In the genomic region with DNA sequence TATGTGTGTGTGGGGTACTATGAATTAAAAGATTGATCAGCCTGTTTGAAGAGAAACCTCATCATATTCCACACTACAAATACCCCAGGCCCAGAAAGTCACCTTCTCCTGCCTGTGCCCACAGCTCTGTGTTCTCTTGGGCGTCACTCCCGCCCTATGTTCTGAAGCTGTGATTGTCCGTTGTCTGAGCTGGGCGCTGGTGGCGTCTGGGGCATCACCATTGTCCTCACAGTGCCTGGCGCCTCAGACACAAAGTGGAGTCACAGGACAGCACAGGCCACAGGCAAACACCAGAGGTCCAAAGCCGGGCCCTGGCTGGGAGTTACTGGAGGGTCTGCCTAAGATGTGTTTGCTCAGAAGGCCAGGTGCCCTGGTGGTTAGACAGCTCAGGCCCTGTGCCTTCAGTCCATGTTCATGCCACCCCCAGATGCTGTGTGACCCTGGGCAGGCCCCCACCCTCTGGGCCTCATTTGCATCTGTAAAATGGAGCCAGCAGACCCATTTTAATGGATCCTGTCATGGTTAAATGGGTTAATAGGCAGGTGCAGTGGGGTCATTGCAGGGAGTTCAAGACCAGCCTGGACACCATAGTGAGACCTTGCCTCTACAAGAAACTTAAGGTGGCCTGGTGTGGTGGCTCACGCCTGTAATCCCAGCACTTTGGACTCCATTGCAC, we compare ENCODE assay signal across 10 cellular contexts. TPM values are rescaled to one million over a fixed set of nuclear protein-coding genes. Genes with fewer than 3 reads are reported as not detected.
A peak's percentile ranks its signal among the peaks of the same experiment; 100 is the strongest.
DNase-seq lines count a peak whose midpoint lies in the region; ATAC-seq and TF ChIP-seq lines count a peak whose summit lies in the region.
"Had no signal": no experiment of that assay in that cellular context is flagged by ENCODE, and none has a peak within 500 bp of the region (broad histone marks: within the 10 kb centered on the region; RNA-seq: fewer than 3 reads in every experiment).

No MANE protein-coding gene starts in this region.

- H3K9me3 ChIP-seq in stomach = no peaks in the 10 kb centered on the region
- H3K9me3 ChIP-seq: A549 had no signal

- 59 to 88% (median 74%) methylated on average over 7 to 8 of the region's 8 CpGs for WGBS in stomach, 5 donors

- no peak overlapping the region for H3K4me3 ChIP-seq in stomach
- H3K4me3 ChIP-seq: A549 had no signal

- peaks cover 77 to 100% (median 88%) of the 10 kb centered on the region in 4 donors for H3K4me1 ChIP-seq in stomach

- H3K27me3 ChIP-seq in stomach = no peaks in the 10 kb centered on the region

- H3K4me3 Mint-ChIP-seq in T-helper 1 cell treated with Interleukin-12 subunit alpha and Interleukin-12 subunit beta and Interleukin-4 antibody, amounts not matched to agents 30 μg/mL and 1 μg/mL, for 36 hours = no peak overlapping the region

- TF ChIP-seq POLR2A in stomach (IDR thresholded peaks at IDR 0.05) = no peak

- H3K36me3 ChIP-seq in stomach = peaks cover 0 to 6% (median 0%) of the 10 kb centered on the region in 4 donors

- TF ChIP-seq EP300 in stomach (IDR thresholded peaks at IDR 0.05) = no peak

- DNase-seq in T-helper 1 cell = no peak
- peak; percentile 94 for DNase-seq in medulla oblongata (ENCODE audit: extremely low spot score)
- no peak for DNase-seq in stomach
- no peak for DNase-seq in iPS-NIHi7 (ENCODE audit: extremely low spot score)
- DNase-seq: NCI-H1092 treated with DMSO at 0.1 percent for 48 hours had no signal

- intact Hi-C loops in stomach (cut with DNase I; ENCODE audit: low total_unique reads) = no loop called here

- no peak for TF ChIP-seq CTCF in stomach (IDR thresholded peaks at IDR 0.05)

- no peaks in the 10 kb centered on the region for H3K9me3 Mint-ChIP-seq in T-helper 1 cell treated with Interleukin-12 subunit alpha and Interleukin-12 subunit beta and Interleukin-4 antibody, amounts not matched to agents 30 μg/mL and 1 μg/mL, for 36 hours

- H3K27ac Mint-ChIP-seq in T-helper 1 cell treated with Interleukin-12 subunit alpha and Interleukin-12 subunit beta and Interleukin-4 antibody, amounts not matched to agents 30 μg/mL and 1 μg/mL, for 36 hours = peak overlapping the region; percentile 56

- ATAC-seq in HG03457 (IDR thresholded peaks at IDR 0.05; ENCODE audit: unreplicated experiment) (no peak), GM19395 (IDR thresholded peaks at IDR 0.05; ENCODE audit: unreplicated experiment) (no peak)
- ATAC-seq: A549 had no signal

- H3K27me3 Mint-ChIP-seq in T-helper 1 cell treated with Interleukin-12 subunit alpha and Interleukin-12 subunit beta and Interleukin-4 antibody, amounts not matched to agents 30 μg/mL and 1 μg/mL, for 36 hours (ENCODE audit: low read depth) = no peaks in the 10 kb centered on the region

- peaks cover 13% of the 10 kb centered on the region for H3K36me3 Mint-ChIP-seq in T-helper 1 cell treated with Interleukin-12 subunit alpha and Interleukin-12 subunit beta and Interleukin-4 antibody, amounts not matched to agents 30 μg/mL and 1 μg/mL, for 36 hours (ENCODE audit: low read depth)

- H3K4me1 Mint-ChIP-seq in T-helper 1 cell treated with Interleukin-12 subunit alpha and Interleukin-12 subunit beta and Interleukin-4 antibody, amounts not matched to agents 30 μg/mL and 1 μg/mL, for 36 hours (ENCODE audit: low read depth) = peaks cover 68% of the 10 kb centered on the region

- peak overlapping the region; percentile 97 for H3K27ac ChIP-seq in cingulate gyrus (ENCODE audit: low read depth, low read length)
- peak overlapping the region; percentile 88 to 94 (median 92) for H3K27ac ChIP-seq in stomach

RNA-seq across cellular contexts. Expression of a gene that starts 34.5 kb away (rescaled TPM):
- total RNA-seq in stomach = 100 to 1,000 TPM; 270 to 541 (median 289) TPM
- 100 to 1,000 TPM in 1 of 3 donors, 10 to 100 TPM in 2; 77.8 to 130 (median 83.6) TPM for polyA plus RNA-seq in stomach

RNA-seq across cellular contexts. Expression of a gene that starts 51.1 kb away (rescaled TPM):
- 100 to 1,000 TPM in 2 of 5 donors, 10 to 100 TPM in 3; 21.7 to 104 (median 66.5) TPM for total RNA-seq in stomach
- 100 to 1,000 TPM; 113 to 153 (median 115) TPM for polyA plus RNA-seq in stomach
